10 cellular contexts compared by ENCODE assay signal in genomic region chr19:2523630-2524311, GRCh38.
DNase-seq lines count a peak whose midpoint lies in the region; ATAC-seq and TF ChIP-seq lines count a peak whose summit lies in the region.
"Had no signal": no experiment of that assay in that cellular context is flagged by ENCODE, and none has a peak within 500 bp of the region (broad histone marks: within the 10 kb centered on the region; RNA-seq: fewer than 3 reads in every experiment).

No MANE protein-coding gene starts in this region.

- H3K4me3 ChIP-seq in fibroblast of mammary gland (ENCODE audit: control insufficient read depth, low read depth, low read length) (no peak overlapping the region), rectal smooth muscle tissue (ENCODE audit: low read length) (no peak overlapping the region)

- peak; percentile 47 for TF ChIP-seq CTCF in fibroblast of mammary gland (conservative IDR thresholded peaks at IDR 0.05; ENCODE audit: control insufficient read depth, insufficient read depth, low read depth, low read length)

- H3K9ac ChIP-seq in rectal smooth muscle tissue (ENCODE audit: low read length) = no peak overlapping the region

- no peaks in the 10 kb centered on the region for H3K27me3 ChIP-seq in rectal smooth muscle tissue (ENCODE audit: control insufficient read depth, insufficient read depth, low read length)

- peak overlapping the region; percentile 14 for H3K27ac ChIP-seq in rectal smooth muscle tissue (ENCODE audit: low read depth, low read length)

- ATAC-seq in HG03469 (IDR thresholded peaks at IDR 0.05; ENCODE audit: unreplicated experiment) = no peak

- peaks cover 2% of the 10 kb centered on the region for H3K36me3 ChIP-seq in rectal smooth muscle tissue (ENCODE audit: control insufficient read depth, insufficient read depth, low read length)

- DNase-seq in EH (ENCODE audit: low read depth) (peak; percentile 87), SW480 (ENCODE audit: low spot score) (peak; percentile 87), fibroblast of mammary gland (ENCODE audit: low read depth) (peak; percentile 64), foreskin melanocyte (no peak), activated T-cell treated with anti-CD3 and anti-CD28 coated beads for 4 hours (no peak)
- DNase-seq in activated T-cell treated with anti-CD3 and anti-CD28 coated beads, Interleukin-2, amount 50 U/mL, for 1 hour = no peak
- DNase-seq: activated CD4-positive, CD25-positive, alpha-beta regulatory T cell treated with anti-CD3 and anti-CD28 coated beads, Interleukin-2, amount 50 U/mL, for 72 hours; GF-D8 had no signal

- no peaks in the 10 kb centered on the region for H3K4me1 ChIP-seq in rectal smooth muscle tissue (ENCODE audit: control insufficient read depth, insufficient read depth, low read length)

Comparison
In these comparisons a context has a peak if more than half of its experiments do, and no peak if none do; other contexts are left out.
1. DNase-seq: peak in EH (single experiment), SW480 (single experiment) and fibroblast of mammary gland (single experiment); none in foreskin melanocyte (single experiment), activated T-cell treated with anti-CD3 and anti-CD28 coated beads, Interleukin-2, amount 50 U/mL, for 1 hour (single experiment) and activated T-cell treated with anti-CD3 and anti-CD28 coated beads for 4 hours (single experiment).